Comparison of ENCODE assay signal across 14 cellular contexts in the genomic region with DNA sequence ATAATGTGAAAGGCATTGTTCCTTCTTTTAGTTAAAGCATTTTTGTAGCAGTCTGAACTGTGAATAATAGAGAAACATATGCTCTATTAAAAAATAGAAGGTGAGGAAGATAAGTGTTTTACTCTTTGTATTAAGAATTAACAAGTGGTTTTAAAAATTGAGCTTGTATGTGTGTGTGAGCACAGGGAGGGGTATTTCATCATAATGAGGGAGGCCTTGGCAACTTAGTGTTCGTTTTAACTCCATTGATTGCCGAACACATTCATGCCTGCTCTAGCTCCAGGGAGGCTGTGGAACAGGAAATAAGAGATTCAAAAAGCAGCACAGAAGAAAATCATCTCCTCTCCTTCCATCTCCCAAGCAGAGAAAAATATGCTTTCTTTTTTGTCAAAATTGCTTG. TPM values are rescaled to one million over a fixed set of nuclear protein-coding genes. Genes with fewer than 3 reads are reported as not detected.
DNase-seq lines count a peak whose midpoint lies in the region; ATAC-seq, FAIRE-seq and TF ChIP-seq lines count a peak whose summit lies in the region.
"Had no signal": no experiment of that assay in that cellular context is flagged by ENCODE, and none has a peak within 500 bp of the region (broad histone marks: within the 10 kb centered on the region; RNA-seq: fewer than 3 reads in every experiment).

No MANE protein-coding gene starts in this region.

- H3F3A ChIP-seq in GM23248 (ENCODE audit: insufficient read depth): no peaks in the 10 kb centered on the region

- H3K79me2 ChIP-seq in GM23248 (ENCODE audit: insufficient read depth) (no peaks in the 10 kb centered on the region), astrocyte (ENCODE audit: insufficient read depth, low read length) (peaks cover 19% of the 10 kb centered on the region), fibroblast of lung (ENCODE audit: control insufficient read depth, insufficient read depth, low read length) (no peaks in the 10 kb centered on the region)

- peaks cover 39% of the 10 kb centered on the region for H3K4me1 Mint-ChIP-seq in astrocyte (ENCODE audit: low read depth, unreplicated experiment)
- H3K4me1 Mint-ChIP-seq in nephron: peaks cover 18% of the 10 kb centered on the region
- H3K4me1 Mint-ChIP-seq in endothelial cell (ENCODE audit: unreplicated experiment): peaks cover 4% of the 10 kb centered on the region

- H2AFZ ChIP-seq in GM23248 (peak overlapping the region; percentile 3; the same call in 1 of the 2 replicates), astrocyte (ENCODE audit: low read depth, low read length) (no peak overlapping the region), fibroblast of lung (ENCODE audit: low read length) (no peak overlapping the region)

- H3K36me3 ChIP-seq in GM23248 (ENCODE audit: low read depth) (no peaks in the 10 kb centered on the region), astrocyte (ENCODE audit: insufficient read depth, low read length) (no peaks in the 10 kb centered on the region), fibroblast of lung (ENCODE audit: control insufficient read depth, insufficient read depth, low read length) (no peaks in the 10 kb centered on the region)
- H3K36me3 ChIP-seq: WERI-Rb-1 had no signal

- H3K4me3 Mint-ChIP-seq in astrocyte (ENCODE audit: unreplicated experiment) (peak overlapping the region; percentile 6), nephron (no peak overlapping the region), endothelial cell (ENCODE audit: unreplicated experiment) (no peak overlapping the region)
- H3K4me3 Mint-ChIP-seq: H9 had no signal

- H3K36me3 Mint-ChIP-seq in astrocyte (ENCODE audit: low read depth, unreplicated experiment) (peaks cover 2% of the 10 kb centered on the region), nephron (ENCODE audit: low read depth) (no peaks in the 10 kb centered on the region), endothelial cell (ENCODE audit: low read depth, unreplicated experiment) (no peaks in the 10 kb centered on the region)

- TF ChIP-seq CTCF in astrocyte (IDR thresholded peaks at IDR 0.05; ENCODE audit: insufficient read depth, low read depth, low read length) (no peak), fibroblast of lung (conservative IDR thresholded peaks at IDR 0.05 in 1 of 2, IDR thresholded peaks at IDR 0.05 in 1 of 2; ENCODE audit: low read depth in 1 of 2, low read length in 2 of 2) (no peak), nephron (IDR thresholded peaks at IDR 0.05; ENCODE audit: unreplicated experiment in 3 of 3) (no peak), endothelial cell (IDR thresholded peaks at IDR 0.05; ENCODE audit: unreplicated experiment) (no peak)

- H3K27ac Mint-ChIP-seq in astrocyte (ENCODE audit: unreplicated experiment): peak overlapping the region; percentile 93
- H3K27ac Mint-ChIP-seq in nephron: peak overlapping the region; percentile 5 to 17 (median 12)
- no peak overlapping the region for H3K27ac Mint-ChIP-seq in endothelial cell (ENCODE audit: unreplicated experiment)

- no peak overlapping the region for H3K9ac ChIP-seq in GM23248
- H3K9ac ChIP-seq in astrocyte (ENCODE audit: low read length): no peak overlapping the region
- H3K9ac ChIP-seq in fibroblast of lung (ENCODE audit: insufficient read depth, low read length): no peak overlapping the region

- H3K9me3 Mint-ChIP-seq in astrocyte (ENCODE audit: unreplicated experiment) (peaks cover 1% of the 10 kb centered on the region), nephron (no peaks in the 10 kb centered on the region), endothelial cell (ENCODE audit: unreplicated experiment) (no peaks in the 10 kb centered on the region)
- H3K9me3 Mint-ChIP-seq: H9 had no signal

- no peaks in the 10 kb centered on the region for H4K20me1 ChIP-seq in GM23248 (ENCODE audit: insufficient read depth)
- no peaks in the 10 kb centered on the region for H4K20me1 ChIP-seq in astrocyte (ENCODE audit: insufficient read depth, low read length)
- no peaks in the 10 kb centered on the region for H4K20me1 ChIP-seq in fibroblast of lung (ENCODE audit: control insufficient read depth, extremely low read depth, insufficient read depth, low read length)

- H3K4me2 ChIP-seq in GM23248 (ENCODE audit: unreplicated experiment) (no peak overlapping the region), astrocyte (ENCODE audit: low read length) (peak overlapping the region; percentile 9), fibroblast of lung (ENCODE audit: extremely low read depth, insufficient read depth, low read length) (no peak overlapping the region)

- ATAC-seq in HG02798 (IDR thresholded peaks at IDR 0.05; ENCODE audit: poor library complexity, unreplicated experiment) (no peak), HG02885 (IDR thresholded peaks at IDR 0.05; ENCODE audit: poor library complexity, unreplicated experiment) (no peak)

- H3K9me3 ChIP-seq in GM23248 (ENCODE audit: low read depth) (no peaks in the 10 kb centered on the region), astrocyte (ENCODE audit: insufficient read depth, low read depth, low read length) (no peaks in the 10 kb centered on the region), fibroblast of lung (ENCODE audit: control insufficient read depth, insufficient read depth, low read depth, low read length) (no peaks in the 10 kb centered on the region)

- H3K9me2 ChIP-seq in GM23248 (ENCODE audit: insufficient read depth): no peaks in the 10 kb centered on the region

- H3K27ac ChIP-seq in GM23248: no peak overlapping the region
- H3K27ac ChIP-seq in astrocyte (ENCODE audit: low read depth, low read length): peak overlapping the region; percentile 2
- H3K27ac ChIP-seq in fibroblast of lung (ENCODE audit: insufficient read depth, low read length): no peak overlapping the region
- H3K27ac ChIP-seq: WERI-Rb-1 had no signal

- H3K4me1 ChIP-seq in GM23248 (ENCODE audit: insufficient read depth): no peaks in the 10 kb centered on the region
- peaks cover 34% of the 10 kb centered on the region for H3K4me1 ChIP-seq in astrocyte (ENCODE audit: insufficient read depth, low read length)
- H3K4me1 ChIP-seq in fibroblast of lung (ENCODE audit: control insufficient read depth, extremely low read depth, insufficient read depth, low read length): no peaks in the 10 kb centered on the region

- FAIRE-seq in astrocyte (lab: Jason Lieb, UNC): no peak

- peaks cover 6% of the 10 kb centered on the region for H3K27me3 ChIP-seq in GM23248 (replicated peaks; ENCODE audit: insufficient read depth)
- H3K27me3 ChIP-seq in astrocyte (ENCODE audit: insufficient read depth, low read length): no peaks in the 10 kb centered on the region
- no peaks in the 10 kb centered on the region for H3K27me3 ChIP-seq in fibroblast of lung (ENCODE audit: control insufficient read depth, insufficient read depth, low read length)

- 13 to 20% methylated on average over 2 of the region's 2 CpGs for WGBS in GM23248 (ENCODE audit: low coverage in 1 of 2, low lambda C conversion rate in 2 of 2, missing lambda C conversion rate in 2 of 2), 2 experiments

- H3K27me3 Mint-ChIP-seq in astrocyte (ENCODE audit: low read depth, unreplicated experiment) (no peaks in the 10 kb centered on the region), nephron (ENCODE audit: low read depth) (no peaks in the 10 kb centered on the region), endothelial cell (ENCODE audit: unreplicated experiment) (peaks cover 4% of the 10 kb centered on the region)

- in situ Hi-C loops in GM23248 (cut with MboI): no loop called here

- no peak overlapping the region for H3K4me3 ChIP-seq in GM23248
- H3K4me3 ChIP-seq in astrocyte (ENCODE audit: insufficient read depth, low read depth, low read length): no peak overlapping the region
- H3K4me3 ChIP-seq in fibroblast of lung (replicated peaks in 1 of 4; ENCODE audit: control extremely low read depth in 1 of 4, insufficient read depth in 1 of 4, low read depth in 3 of 4, low read length in 4 of 4): no peak overlapping the region

- DNase-seq in GM23248 (peak; percentile 14), astrocyte (ENCODE audit: low read depth) (peak; percentile 42), fibroblast of lung (ENCODE audit: low read depth in 2 of 2) (peak; percentile 9 to 52), nucleus accumbens (lab: John Stamatoyannopoulos, UW) (no peak), endothelial cell (ENCODE audit: low spot score) (no peak)
- DNase-seq: activated naive CD4-positive, alpha-beta T cell; central memory CD4-positive, alpha-beta T cell; H9; WERI-Rb-1 had no signal

RNA-seq across cellular contexts. Expression of a gene that starts 14.8 kb away (rescaled TPM):
- total RNA-seq in GM23248 (2014; rRNA removed; shearing (Covaris generic)): 44.6 and 50.7 TPM in 2 replicates
- polyA plus RNA-seq in GM23248 (2016; fragmentation: Nextera tagmentation; extraction: Ambion mirVana) (8.7 and 9.7 TPM in 2 replicates), fibroblast of lung (9.9 and 10.1 TPM in 2 replicates)
- total RNA-seq in astrocyte (50.9 and 64.6 TPM in 2 replicates), fibroblast of lung (11.0 and 23.9 TPM in 2 replicates), endothelial cell (ENCODE audit: unreplicated experiment) (7.9 TPM)
- 8.1 and 11.6 TPM in 2 replicates for polyA plus RNA-seq in fibroblast of lung (2012)
- 46.1 and 52.2 TPM in 2 replicates for polyA minus RNA-seq in fibroblast of lung (ENCODE audit: low replicate concordance)
- total RNA-seq: OCI-LY7 had no signal

RNA-seq across cellular contexts. Expression of a gene that starts 28.9 kb away (rescaled TPM):
- not detected in 2 replicates for total RNA-seq in GM23248 (2014; rRNA removed; shearing (Covaris generic))
- polyA plus RNA-seq in GM23248 (2016; fragmentation: Nextera tagmentation; extraction: Ambion mirVana) (0.14 and 0.48 TPM in 2 replicates), fibroblast of lung (0.05 and 0.15 TPM in 2 replicates)
- total RNA-seq in astrocyte (not detected in 2 replicates), fibroblast of lung (1.3 and 1.5 TPM in 2 replicates), endothelial cell (ENCODE audit: unreplicated experiment) (not detected)
- polyA plus RNA-seq in fibroblast of lung (2012): 0.05 TPM in 1 of 2 replicates, not detected in the other
- not detected in 2 replicates for polyA minus RNA-seq in fibroblast of lung (ENCODE audit: low replicate concordance)
- total RNA-seq: H9, lung microvascular endothelial cell, OCI-LY7 had no signal

Comparison
In these comparisons a context has a peak if more than half of its experiments do, and no peak if none do; other contexts are left out.
1. DNase-seq: peak in GM23248 (single experiment), astrocyte (single experiment) and fibroblast of lung (2 of 2); none in nucleus accumbens (0 of 56) and endothelial cell (single experiment).